Comparison of ENCODE assay signal across 25 cellular contexts in the genomic region with DNA sequence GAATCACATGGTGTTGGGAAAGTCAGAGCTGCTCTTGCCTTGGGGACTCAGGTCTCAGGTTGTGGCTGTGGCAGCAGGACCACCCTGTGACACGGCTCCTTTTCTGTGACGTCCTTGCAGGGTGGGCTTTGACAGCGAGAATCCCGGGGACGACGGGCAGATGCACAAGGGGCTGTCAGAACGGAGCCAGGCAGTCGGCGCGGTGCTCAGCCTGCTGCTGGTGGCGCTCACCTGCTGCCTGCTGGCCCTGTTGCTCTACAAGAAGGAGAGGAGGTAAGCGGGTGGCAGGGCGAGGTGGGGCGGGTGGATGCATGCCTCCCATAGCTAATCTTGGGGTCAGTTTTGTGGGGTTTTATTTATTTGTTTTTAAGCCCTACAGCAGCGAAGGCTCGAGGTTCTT. TPM values are rescaled to one million over a fixed set of nuclear protein-coding genes. Genes with fewer than 3 reads are reported as not detected.
"Had no signal": no experiment of that assay in that cellular context is flagged by ENCODE, and none has a peak within 500 bp of the region (broad histone marks: within the 10 kb centered on the region; RNA-seq: fewer than 3 reads in every experiment).

No MANE protein-coding gene starts in this region.

- ATAC-seq: effector memory CD8-positive, alpha-beta T cell had no signal

- DNase-seq: activated CD4-positive, alpha-beta memory T cell treated with anti-CD3 and anti-CD28 coated beads for 36 hours; activated CD4-positive, alpha-beta T cell treated with anti-CD3 and anti-CD28 coated beads for 48 hours; activated CD4-positive, CD25-positive, alpha-beta regulatory T cell; activated effector memory CD4-positive, alpha-beta T cell treated with anti-CD3 and anti-CD28 coated beads, Interleukin-2, amount 50 U/mL, for 16 hours; activated naive CD4-positive, alpha-beta T cell treated with anti-CD3 and anti-CD28 coated beads, Interleukin-2, amount 10 ng/mL, durations not matched to agents 7 days and 5 days; adrenal gland; colonic mucosa; dorsolateral prefrontal cortex; effector memory CD8-positive, alpha-beta T cell; glutamatergic neuron; kidney glomerular epithelial cell; left ventricle myocardium inferior; occipital lobe; stimulated activated CD4-positive, alpha-beta T cell treated with anti-CD3 and anti-CD28 coated beads, Interleukin-2, amount 100 ng/mL, for 48 hours; stimulated activated CD8-positive, alpha-beta memory T cell treated with anti-CD3 and anti-CD28 coated beads, Interleukin-4, amount 100 ng/mL, for 48 hours; stimulated activated naive B cell treated with anti-CD40 and anti-IgM and Interleukin-4, amounts not matched to agents 10 μg/mL and 1 μg/mL and 100 μg/mL, for 72 hours; T-helper 1 cell; T1000 had no signal

- H3K4me3 ChIP-seq: adrenal gland, colonic mucosa, dorsolateral prefrontal cortex, esophagus muscularis mucosa, hepatocyte, left ventricle myocardium inferior, thoracic aorta, upper lobe of left lung had no signal

- H3K9me3 ChIP-seq: adrenal gland, colonic mucosa, esophagus muscularis mucosa, left ventricle myocardium inferior, thoracic aorta, upper lobe of left lung had no signal

- H3K27me3 ChIP-seq: adrenal gland, colonic mucosa, dorsolateral prefrontal cortex, esophagus muscularis mucosa, hepatocyte, upper lobe of left lung had no signal

- H3K27ac ChIP-seq: adrenal gland, colonic mucosa, esophagus muscularis mucosa, hepatocyte, left ventricle myocardium inferior had no signal

- H3K4me1 Mint-ChIP-seq: memory B cell; stimulated activated naive B cell treated with anti-CD40 and anti-IgM and Interleukin-4, amounts not matched to agents 10 μg/mL and 1 μg/mL and 100 μg/mL, for 72 hours had no signal

- H3K9me3 Mint-ChIP-seq: activated CD4-positive, alpha-beta memory T cell treated with anti-CD3 and anti-CD28 coated beads for 36 hours; activated naive CD4-positive, alpha-beta T cell treated with anti-CD3 and anti-CD28 coated beads, Interleukin-2, amount 10 ng/mL, durations not matched to agents 7 days and 5 days; central memory CD8-positive, alpha-beta T cell; effector memory CD8-positive, alpha-beta T cell; memory B cell; stimulated activated naive B cell treated with anti-CD40 and anti-IgM and Interleukin-4, amounts not matched to agents 10 μg/mL and 1 μg/mL and 100 μg/mL, for 72 hours had no signal

- H3K4me1 ChIP-seq: adrenal gland, colonic mucosa, esophagus muscularis mucosa had no signal

- H3K27ac Mint-ChIP-seq: activated CD4-positive, alpha-beta memory T cell treated with anti-CD3 and anti-CD28 coated beads for 36 hours; memory B cell; stimulated activated naive B cell treated with anti-CD40 and anti-IgM and Interleukin-4, amounts not matched to agents 10 μg/mL and 1 μg/mL and 100 μg/mL, for 72 hours had no signal

- H3K79me2 ChIP-seq: hepatocyte had no signal

- H3K4me3 Mint-ChIP-seq: activated CD4-positive, alpha-beta memory T cell treated with anti-CD3 and anti-CD28 coated beads for 36 hours; activated naive CD4-positive, alpha-beta T cell treated with anti-CD3 and anti-CD28 coated beads, Interleukin-2, amount 10 ng/mL, durations not matched to agents 7 days and 5 days; central memory CD8-positive, alpha-beta T cell; effector memory CD8-positive, alpha-beta T cell; memory B cell; stimulated activated naive B cell treated with anti-CD40 and anti-IgM and Interleukin-4, amounts not matched to agents 10 μg/mL and 1 μg/mL and 100 μg/mL, for 72 hours had no signal

- H3K27me3 Mint-ChIP-seq: activated CD4-positive, alpha-beta memory T cell treated with anti-CD3 and anti-CD28 coated beads for 36 hours; activated naive CD4-positive, alpha-beta T cell treated with anti-CD3 and anti-CD28 coated beads, Interleukin-2, amount 10 ng/mL, durations not matched to agents 7 days and 5 days; central memory CD8-positive, alpha-beta T cell; effector memory CD8-positive, alpha-beta T cell; memory B cell; stimulated activated naive B cell treated with anti-CD40 and anti-IgM and Interleukin-4, amounts not matched to agents 10 μg/mL and 1 μg/mL and 100 μg/mL, for 72 hours had no signal

- H3K4me2 ChIP-seq: hepatocyte had no signal

- H2AFZ ChIP-seq: hepatocyte had no signal

RNA-seq across cellular contexts. Expression of a gene that starts 19.2 kb away (rescaled TPM):
- total RNA-seq: frontal cortex had no signal
